In the genomic region with DNA sequence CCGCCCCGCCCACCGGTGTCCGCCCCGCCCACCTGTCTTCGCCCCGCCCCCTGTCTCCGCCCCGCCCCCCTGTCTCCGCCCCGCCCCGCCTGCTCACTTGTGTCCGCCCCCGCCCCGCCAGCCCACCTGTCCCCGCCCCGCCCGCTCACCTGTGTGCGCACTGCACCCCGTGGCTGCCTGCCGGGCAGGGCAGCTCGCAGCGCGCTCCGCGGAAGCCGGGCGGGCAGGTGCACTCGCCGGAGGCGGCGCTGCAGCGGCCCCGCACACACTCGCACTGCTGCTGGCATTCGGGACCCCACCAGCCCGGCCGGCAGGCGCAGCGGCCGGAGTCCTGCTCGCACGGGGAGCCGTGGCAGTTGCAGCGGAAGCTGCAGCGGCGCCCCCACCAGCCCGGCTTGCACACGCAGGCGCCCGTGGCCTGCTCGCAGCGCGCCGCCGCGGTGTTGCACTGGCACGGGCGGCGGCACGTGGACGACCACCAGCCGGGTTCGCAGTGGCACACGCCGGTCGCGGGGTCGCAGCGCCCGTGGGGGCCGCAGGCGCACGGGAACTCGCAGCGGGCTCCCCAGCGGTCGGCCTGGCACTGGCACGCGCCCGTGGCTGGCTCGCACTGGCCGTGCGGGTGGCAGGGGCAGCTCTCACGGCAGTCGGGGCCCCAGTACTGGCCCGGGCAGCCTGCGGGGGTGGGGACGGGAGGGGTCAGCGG, we compare ENCODE assay signal across 8 cellular contexts. TPM values are rescaled to one million over a fixed set of nuclear protein-coding genes. Genes with fewer than 3 reads are reported as not detected.
DNase-seq lines count a peak whose midpoint lies in the region; ATAC-seq and TF ChIP-seq lines count a peak whose summit lies in the region.

No MANE protein-coding gene starts in this region.

- H2AFZ ChIP-seq in fibroblast of lung (ENCODE audit: low read length), result peak overlapping the region; percentile 23
- H2AFZ ChIP-seq in osteoblast (ENCODE audit: low read length), result peak overlapping the region; percentile 78

- peak overlapping the region; percentile 52; the same call in 1 of the 2 replicates for H3K4me3 ChIP-seq in GM08714 (ENCODE audit: low read length)
- H3K4me3 ChIP-seq in fibroblast of lung (replicated peaks in 1 of 4; ENCODE audit: control extremely low read depth in 1 of 4, insufficient read depth in 1 of 4, low read depth in 3 of 4, low read length in 4 of 4), result peak overlapping the region in 2 of 4 experiments; percentile 38 to 42
- peak overlapping the region; percentile 68 for H3K4me3 ChIP-seq in osteoblast (ENCODE audit: insufficient read depth, low read length)

- H3K27me3 ChIP-seq in fibroblast of lung (ENCODE audit: control insufficient read depth, insufficient read depth, low read length) (no peaks in the 10 kb centered on the region), osteoblast (ENCODE audit: insufficient read depth, low read length) (no peaks in the 10 kb centered on the region)

- H3K9me3 ChIP-seq in fibroblast of lung (ENCODE audit: control insufficient read depth, insufficient read depth, low read depth, low read length) (no peaks in the 10 kb centered on the region), osteoblast (ENCODE audit: low read depth, low read length) (no peaks in the 10 kb centered on the region)

- peak overlapping the region; percentile 68 for H3K4me2 ChIP-seq in fibroblast of lung (ENCODE audit: extremely low read depth, insufficient read depth, low read length)
- H3K4me2 ChIP-seq in osteoblast (ENCODE audit: insufficient read depth, low read length), result peak overlapping the region; percentile 81

- no peaks in the 10 kb centered on the region for H3K79me2 ChIP-seq in fibroblast of lung (ENCODE audit: control insufficient read depth, insufficient read depth, low read length)
- no peaks in the 10 kb centered on the region for H3K79me2 ChIP-seq in osteoblast (ENCODE audit: insufficient read depth, low read length)

- H3K27ac ChIP-seq in fibroblast of lung (ENCODE audit: insufficient read depth, low read length) (no peak overlapping the region), osteoblast (ENCODE audit: low read depth, low read length) (peak overlapping the region; percentile 58)

- H3K4me1 ChIP-seq in fibroblast of lung (ENCODE audit: control insufficient read depth, extremely low read depth, insufficient read depth, low read length) (peaks cover 19% of the 10 kb centered on the region), osteoblast (ENCODE audit: insufficient read depth, low read length) (peaks cover 11% of the 10 kb centered on the region)

- H3K36me3 ChIP-seq in fibroblast of lung (ENCODE audit: control insufficient read depth, insufficient read depth, low read length), result no peaks in the 10 kb centered on the region
- H3K36me3 ChIP-seq in osteoblast (ENCODE audit: insufficient read depth, low read length), result no peaks in the 10 kb centered on the region

- peak; percentile 72 for DNase-seq in NAMALWA (ENCODE audit: low spot score)
- DNase-seq in activated T-cell treated with anti-CD3 and anti-CD28 coated beads for 4 hours, result peak; percentile 40
- DNase-seq in fibroblast of lung (ENCODE audit: low read depth in 2 of 2), result no peak
- peak; percentile 95 for DNase-seq in osteoblast (ENCODE audit: insufficient read length, low spot score, missing footprints)
- DNase-seq in COLO829 (ENCODE audit: low spot score), result no peak

- H4K20me1 ChIP-seq in fibroblast of lung (ENCODE audit: control insufficient read depth, extremely low read depth, insufficient read depth, low read length) (no peaks in the 10 kb centered on the region), osteoblast (ENCODE audit: insufficient read depth, low read length) (no peaks in the 10 kb centered on the region)

- peak in 1 of 2 donors; percentile 8 for TF ChIP-seq CTCF in fibroblast of lung (conservative IDR thresholded peaks at IDR 0.05 in 1 of 2, IDR thresholded peaks at IDR 0.05 in 1 of 2; ENCODE audit: low read depth in 1 of 2, low read length in 2 of 2)
- TF ChIP-seq CTCF in osteoblast (IDR thresholded peaks at IDR 0.05; ENCODE audit: extremely low read depth, low read depth, low read length), result no peak

- ATAC-seq in GM21360 (IDR thresholded peaks at IDR 0.05; ENCODE audit: unreplicated experiment), result no peak
- ATAC-seq in GM18873 (IDR thresholded peaks at IDR 0.05; ENCODE audit: low FRiP score, unreplicated experiment), result no peak

- H3K9ac ChIP-seq in fibroblast of lung (ENCODE audit: insufficient read depth, low read length), result peak overlapping the region; percentile 7

RNA-seq across cellular contexts. Expression of a gene that starts 2.1 kb away (rescaled TPM):
- total RNA-seq in fibroblast of lung, result 0.77 and 0.99 TPM in 2 replicates
- 0.09 and 2.4 TPM in 2 replicates for polyA plus RNA-seq in fibroblast of lung
- polyA plus RNA-seq in fibroblast of lung (2012), result 0.15 and 3.5 TPM in 2 replicates
- 3.6 TPM in 1 of 2 replicates, not detected in the other for polyA minus RNA-seq in fibroblast of lung (ENCODE audit: low replicate concordance)
- total RNA-seq in osteoblast, result 0.88 and 1.4 TPM in 2 replicates

RNA-seq across cellular contexts. Expression of a gene that starts 6.2 kb away (rescaled TPM):
- total RNA-seq in fibroblast of lung (11.0 and 12.4 TPM in 2 replicates), osteoblast (11.2 and 11.6 TPM in 2 replicates)
- polyA plus RNA-seq in fibroblast of lung, result 6.5 and 7.4 TPM in 2 replicates
- polyA plus RNA-seq in fibroblast of lung (2012), result 10.9 and 11.5 TPM in 2 replicates
- 6.0 TPM in 2 replicates for polyA minus RNA-seq in fibroblast of lung (ENCODE audit: low replicate concordance)

RNA-seq across cellular contexts. Expression of a gene that starts 14.8 kb away (rescaled TPM):
- total RNA-seq in fibroblast of lung (2.3 and 8.4 TPM in 2 replicates), osteoblast (4.4 and 5.4 TPM in 2 replicates)
- polyA plus RNA-seq in fibroblast of lung, result 7.4 and 13.7 TPM in 2 replicates
- polyA plus RNA-seq in fibroblast of lung (2012), result 10.7 and 13.5 TPM in 2 replicates
- 24.2 and 38.1 TPM in 2 replicates for polyA minus RNA-seq in fibroblast of lung (ENCODE audit: low replicate concordance)

RNA-seq across cellular contexts. Expression of a gene that starts 41.2 kb away (rescaled TPM):
- 74.5 and 122 TPM in 2 replicates for total RNA-seq in fibroblast of lung
- polyA plus RNA-seq in fibroblast of lung, result 88.9 and 140 TPM in 2 replicates
- polyA plus RNA-seq in fibroblast of lung (2012), result 132 and 182 TPM in 2 replicates
- 607 and 770 TPM in 2 replicates for polyA minus RNA-seq in fibroblast of lung (ENCODE audit: low replicate concordance)
- total RNA-seq in osteoblast, result 107 and 111 TPM in 2 replicates

Comparison
In these comparisons a context has a peak if more than half of its experiments do, and no peak if none do; other contexts are left out.
1. DNase-seq: peak in NAMALWA (single experiment), activated T-cell treated with anti-CD3 and anti-CD28 coated beads for 4 hours (single experiment) and osteoblast (single experiment); none in fibroblast of lung (0 of 2) and COLO829 (single experiment).